33 cellular contexts compared by ENCODE assay signal in genomic region chr1:54947540-54947939, GRCh38. TPM values are rescaled to one million over a fixed set of nuclear protein-coding genes. Genes with fewer than 3 reads are reported as not detected.
"Had no signal": no experiment of that assay in that cellular context is flagged by ENCODE, and none has a peak within 500 bp of the region (broad histone marks: within the 10 kb centered on the region; RNA-seq: fewer than 3 reads in every experiment).

No MANE protein-coding gene starts in this region.

- H3K27ac ChIP-seq: dorsolateral prefrontal cortex, epithelial cell of prostate, gastrocnemius medialis, heart left ventricle, hepatocyte, left lung, parathyroid adenoma, right atrium auricular region, sigmoid colon, thoracic aorta, tibial nerve, upper lobe of left lung had no signal

- H3K4me3 ChIP-seq: dorsolateral prefrontal cortex, gastrocnemius medialis, heart left ventricle, hepatocyte, left lung, mucosa of descending colon, right atrium auricular region, sigmoid colon, thoracic aorta, tibial nerve, upper lobe of left lung had no signal

- H3K9me3 Mint-ChIP-seq: mesothelial cell of epicardium; naive B cell; natural killer cell treated with Interleukin-12 subunit alpha and Interleukin-12 subunit beta and Interleukin-15 and Interleukin-18, amount 100 ng/mL, for 72 hours; neural crest cell; stimulated activated memory B cell treated with anti-CD40 and anti-IgM and Interleukin-4, amounts not matched to agents 10 μg/mL and 1 μg/mL and 100 μg/mL, for 72 hours had no signal

- H3K4me3 Mint-ChIP-seq: mesothelial cell of epicardium; naive B cell; natural killer cell treated with Interleukin-12 subunit alpha and Interleukin-12 subunit beta and Interleukin-15 and Interleukin-18, amount 100 ng/mL, for 72 hours; neural crest cell; stimulated activated memory B cell treated with anti-CD40 and anti-IgM and Interleukin-4, amounts not matched to agents 10 μg/mL and 1 μg/mL and 100 μg/mL, for 72 hours had no signal

- DNase-seq: dorsolateral prefrontal cortex; effector CD4-positive, alpha-beta T cell; foreskin fibroblast; gastrocnemius medialis; heart left ventricle; left cardiac atrium; left lung; mesenchymal stem cell; mucosa of descending colon; naive B cell; sigmoid colon; stimulated activated CD4-positive, alpha-beta T cell treated with anti-CD3 and anti-CD28 coated beads, Interleukin-2, amount 100 ng/mL, for 24 hours; stimulated activated CD4-positive, alpha-beta T cell treated with anti-CD3 and anti-CD28 coated beads, Interleukin-4, amount 100 ng/mL, for 24 hours; stimulated activated naive CD8-positive, alpha-beta T cell treated with anti-CD3 and anti-CD28 coated beads, Interleukin-15, Interleukin-2, amounts not matched to agents 100 U/mL and 50 U/mL, for 24 hours; upper lobe of left lung had no signal

- ATAC-seq: esophagus mucosa; gastrocnemius medialis; heart left ventricle; left cardiac atrium; left lung; mucosa of descending colon; natural killer cell treated with Interleukin-12 subunit alpha and Interleukin-12 subunit beta and Interleukin-15 and Interleukin-18, amount 100 ng/mL, for 72 hours; stimulated activated memory B cell treated with anti-CD40 and anti-IgM and Interleukin-4, amounts not matched to agents 10 μg/mL and 1 μg/mL and 100 μg/mL, for 72 hours; stimulated activated naive CD8-positive, alpha-beta T cell treated with anti-CD3 and anti-CD28 coated beads, Interleukin-15, Interleukin-2, amounts not matched to agents 100 U/mL and 50 U/mL, for 24 hours had no signal

- H3K36me3 ChIP-seq: gastrocnemius medialis, heart left ventricle, left lung, neutrophil, right atrium auricular region, sigmoid colon, thoracic aorta, tibial nerve, upper lobe of left lung had no signal

- H3K9me3 ChIP-seq: gastrocnemius medialis, heart left ventricle, left lung, mucosa of descending colon, neutrophil, right atrium auricular region, sigmoid colon, thoracic aorta, tibial nerve, upper lobe of left lung had no signal

- H3K27ac Mint-ChIP-seq: mesothelial cell of epicardium; naive B cell; natural killer cell treated with Interleukin-12 subunit alpha and Interleukin-12 subunit beta and Interleukin-15 and Interleukin-18, amount 100 ng/mL, for 72 hours; progenitor cell of endocrine pancreas; stimulated activated memory B cell treated with anti-CD40 and anti-IgM and Interleukin-4, amounts not matched to agents 10 μg/mL and 1 μg/mL and 100 μg/mL, for 72 hours had no signal

- H3K36me3 Mint-ChIP-seq: mesothelial cell of epicardium; naive B cell; natural killer cell treated with Interleukin-12 subunit alpha and Interleukin-12 subunit beta and Interleukin-15 and Interleukin-18, amount 100 ng/mL, for 72 hours; stimulated activated memory B cell treated with anti-CD40 and anti-IgM and Interleukin-4, amounts not matched to agents 10 μg/mL and 1 μg/mL and 100 μg/mL, for 72 hours had no signal

- H3K4me1 ChIP-seq: parathyroid adenoma had no signal

RNA-seq across cellular contexts. Expression of gene TMEM61, which starts 32.9 kb away (rescaled TPM):
- total RNA-seq: lung microvascular endothelial cell; natural killer cell treated with Interleukin-12 subunit alpha and Interleukin-12 subunit beta and Interleukin-15 and Interleukin-18, amount 100 ng/mL, for 72 hours; neural crest cell; omental fat pad; right atrium auricular region; skeletal muscle tissue had no signal

RNA-seq across cellular contexts. Expression of gene BSND, which starts 51.2 kb away (rescaled TPM):
- total RNA-seq: esophagus mucosa; gastrocnemius medialis; heart left ventricle; kidney epithelial cell; left cardiac atrium; left lung; lower leg skin; lung microvascular endothelial cell; mucosa of descending colon; natural killer cell treated with Interleukin-12 subunit alpha and Interleukin-12 subunit beta and Interleukin-15 and Interleukin-18, amount 100 ng/mL, for 72 hours; neural crest cell; omental fat pad; progenitor cell of endocrine pancreas; right atrium auricular region; sigmoid colon; skeletal muscle tissue; thoracic aorta; tibial nerve had no signal
